9 cellular contexts compared by ENCODE assay signal in the genomic region with DNA sequence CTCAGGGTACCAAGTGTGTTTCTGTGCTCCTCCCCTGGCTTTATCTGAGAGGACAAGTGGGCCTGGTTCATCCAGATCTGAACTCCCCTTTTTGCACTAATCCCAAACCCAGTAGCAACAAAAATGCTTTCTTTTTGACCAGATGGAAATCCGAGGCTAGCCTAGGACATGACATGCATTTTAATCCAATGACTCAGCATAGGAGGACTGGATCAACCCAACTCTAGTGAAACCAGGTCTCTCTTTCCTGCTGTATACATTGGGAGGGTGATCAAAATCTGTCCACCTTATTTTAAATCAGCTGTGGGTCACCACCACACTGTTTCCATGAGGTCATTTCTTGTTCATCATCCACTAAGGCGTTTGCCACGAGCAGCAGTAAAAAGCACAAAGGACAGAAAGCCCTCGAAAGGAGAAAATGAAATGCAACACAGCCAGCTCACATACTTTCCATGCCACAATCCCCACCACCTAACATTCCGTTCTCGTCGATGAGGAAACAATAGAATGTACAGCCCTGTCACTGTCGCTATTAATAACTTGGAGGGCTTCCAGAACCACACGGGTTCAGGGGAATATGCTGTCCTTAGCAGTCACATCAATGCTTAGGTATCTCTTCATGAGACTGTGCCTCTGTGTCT.
A peak's percentile ranks its signal among the peaks of the same experiment; 100 is the strongest.
DNase-seq lines count a peak whose midpoint lies in the region; ATAC-seq and TF ChIP-seq lines count a peak whose summit lies in the region.
"Had no signal": no experiment of that assay in that cellular context is flagged by ENCODE, and none has a peak within 500 bp of the region (broad histone marks: within the 10 kb centered on the region; RNA-seq: fewer than 3 reads in every experiment).

No MANE protein-coding gene starts in this region.

- no peaks in the 10 kb centered on the region for H4K20me1 ChIP-seq in fibroblast of lung (ENCODE audit: control insufficient read depth, extremely low read depth, insufficient read depth, low read length)

- no peaks in the 10 kb centered on the region for H3K9me3 ChIP-seq in fibroblast of lung (ENCODE audit: control insufficient read depth, insufficient read depth, low read depth, low read length)

- H3K27me3 ChIP-seq in fibroblast of lung (ENCODE audit: control insufficient read depth, insufficient read depth, low read length), result no peaks in the 10 kb centered on the region

- H3K4me2 ChIP-seq in fibroblast of lung (ENCODE audit: extremely low read depth, insufficient read depth, low read length), result peak overlapping the region; percentile 61

- POLR2A ChIA-PET in RWPE1 (lab: Yijun Ruan, JAX; ENCODE audit: low non-redundant PET), result no interaction called here

- TF ChIP-seq CTCF in RWPE1 (conservative IDR thresholded peaks at IDR 0.05; ENCODE audit: low read depth) (no peak), fibroblast of lung (conservative IDR thresholded peaks at IDR 0.05 in 1 of 2, IDR thresholded peaks at IDR 0.05 in 1 of 2; ENCODE audit: low read depth in 1 of 2, low read length in 2 of 2) (no peak)

- CTCF ChIA-PET in RWPE1 (lab: Yijun Ruan, JAX), result interaction anchor here (0.7 kb wide), 1 partner anchor 302 kb away, joined by 3 read pairs; no protein-coding TSS in a partner anchor

- no peak overlapping the region for H3K9ac ChIP-seq in fibroblast of lung (ENCODE audit: insufficient read depth, low read length)

- peak; percentile 83 for DNase-seq in Caki2 (ENCODE audit: low read depth)
- peak; percentile 80 for DNase-seq in RWPE1 (ENCODE audit: low spot score)
- DNase-seq in fibroblast of lung (ENCODE audit: low read depth in 2 of 2), result peak; percentile 83 to 96
- peak; percentile 94 for DNase-seq in non-pigmented ciliary epithelial cell (ENCODE audit: low read depth)
- no peak for DNase-seq in ecto neural progenitor cell (ENCODE audit: low spot score)
- no peak for DNase-seq in NCI-H2171 (lab: John Stamatoyannopoulos, UW)
- no peak for DNase-seq in activated T-cell treated with anti-CD3 and anti-CD28 coated beads, Interleukin-2, amount 50 U/mL, for 48 hours
- DNase-seq: GDM1 had no signal

- no peaks in the 10 kb centered on the region for H3K79me2 ChIP-seq in fibroblast of lung (ENCODE audit: control insufficient read depth, insufficient read depth, low read length)

- ATAC-seq in GM18870 (IDR thresholded peaks at IDR 0.05; ENCODE audit: unreplicated experiment), result no peak

- in situ Hi-C loops in Caki2 (cut with HindIII; ENCODE audit: low pct_unique_long_range_greater_than_20kb, low sequenced_read_pairs), result no loop called here

- H3K27ac ChIP-seq in RWPE1, result peak overlapping the region; percentile 39; the same call in 1 of the 2 replicates
- H3K27ac ChIP-seq in fibroblast of lung (ENCODE audit: insufficient read depth, low read length), result peak overlapping the region; percentile 73

- H3K4me3 ChIP-seq in fibroblast of lung (replicated peaks in 1 of 4; ENCODE audit: control extremely low read depth in 1 of 4, insufficient read depth in 1 of 4, low read depth in 3 of 4, low read length in 4 of 4), result peak overlapping the region in 1 of 4 experiments; percentile 2

- H2AFZ ChIP-seq in fibroblast of lung (ENCODE audit: low read length), result peak overlapping the region; percentile 45

- peaks cover 6% of the 10 kb centered on the region for H3K4me1 ChIP-seq in fibroblast of lung (ENCODE audit: control insufficient read depth, extremely low read depth, insufficient read depth, low read length)

- H3K36me3 ChIP-seq in fibroblast of lung (ENCODE audit: control insufficient read depth, insufficient read depth, low read length), result no peaks in the 10 kb centered on the region

Comparison
In these comparisons a context has a peak if more than half of its experiments do, and no peak if none do; other contexts are left out.
1. DNase-seq: peak in Caki2 (single experiment), RWPE1 (single experiment), fibroblast of lung (2 of 2) and non-pigmented ciliary epithelial cell (single experiment); none in ecto neural progenitor cell (single experiment), NCI-H2171 (single experiment) and activated T-cell treated with anti-CD3 and anti-CD28 coated beads, Interleukin-2, amount 50 U/mL, for 48 hours (0 of 2).